ENCODE assay signal across 8 cellular contexts in the genomic region with DNA sequence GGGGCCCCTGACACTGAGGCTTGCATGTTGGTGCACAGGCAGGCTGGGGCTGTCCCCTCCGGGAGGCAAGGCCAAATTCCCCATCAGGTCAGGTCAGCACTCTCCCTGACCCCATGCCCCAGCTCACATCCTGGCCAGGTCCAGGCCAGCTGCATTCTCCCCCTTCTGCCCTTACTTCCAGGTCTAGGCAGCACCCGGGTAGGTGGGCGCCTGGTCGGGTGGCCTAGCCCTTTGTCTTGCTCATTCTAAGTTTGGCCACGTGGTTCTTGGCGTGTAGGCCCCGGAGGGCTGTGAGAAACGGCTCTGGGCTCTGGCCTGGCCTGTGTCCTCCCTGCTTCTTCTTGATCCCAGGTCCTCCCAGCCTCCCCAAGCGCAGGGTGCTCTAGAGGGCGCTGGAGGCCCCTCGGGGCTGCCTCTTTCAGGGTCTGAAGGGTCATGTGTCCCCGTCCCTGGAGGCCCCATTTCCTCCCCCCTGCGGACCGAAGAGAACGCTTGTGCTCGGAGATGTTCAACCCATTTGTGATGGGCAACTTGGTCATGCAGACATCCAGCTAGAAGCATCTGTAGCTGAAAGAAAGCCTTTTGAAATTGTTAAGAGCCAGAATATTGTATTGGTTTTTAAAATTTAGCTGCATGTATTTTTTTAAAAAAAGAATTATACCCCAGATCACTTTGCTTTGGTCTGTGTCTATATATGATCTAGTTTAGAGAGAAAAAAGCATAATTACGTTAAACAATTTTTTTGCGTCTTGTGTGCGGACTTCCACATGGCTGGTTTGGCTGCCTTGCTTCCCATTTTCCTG. TPM values are rescaled to one million over a fixed set of nuclear protein-coding genes. Genes with fewer than 3 reads are reported as not detected.
DNase-seq lines count a peak whose midpoint lies in the region; ATAC-seq and TF ChIP-seq lines count a peak whose summit lies in the region.

No MANE protein-coding gene starts in this region.

- H3K4me3 Mint-ChIP-seq in T-helper 1 cell treated with Interleukin-12 subunit alpha and Interleukin-12 subunit beta and Interleukin-4 antibody, amounts not matched to agents 30 μg/mL and 1 μg/mL, for 36 hours: no peak overlapping the region
- H3K4me3 Mint-ChIP-seq in glutamatergic neuron (ENCODE audit: unreplicated experiment): peak overlapping the region; percentile 95

- ATAC-seq in esophagus mucosa: no peak

- peak overlapping the region; percentile 46 for H3K4me3 ChIP-seq in skeletal muscle cell (ENCODE audit: low read depth, low read length)

- peak overlapping the region; percentile 78 for H3K27ac Mint-ChIP-seq in T-helper 1 cell treated with Interleukin-12 subunit alpha and Interleukin-12 subunit beta and Interleukin-4 antibody, amounts not matched to agents 30 μg/mL and 1 μg/mL, for 36 hours
- peak overlapping the region; percentile 91 for H3K27ac Mint-ChIP-seq in glutamatergic neuron (ENCODE audit: unreplicated experiment)

- in situ Hi-C loops in SK-MEL-5 (cut with HindIII; ENCODE audit: low pct_unique_long_range_greater_than_20kb, low sequenced_read_pairs): no loop called here

- H3K36me3 Mint-ChIP-seq in T-helper 1 cell treated with Interleukin-12 subunit alpha and Interleukin-12 subunit beta and Interleukin-4 antibody, amounts not matched to agents 30 μg/mL and 1 μg/mL, for 36 hours (ENCODE audit: low read depth): peaks cover 3% of the 10 kb centered on the region
- H3K36me3 Mint-ChIP-seq in glutamatergic neuron (ENCODE audit: unreplicated experiment): no peaks in the 10 kb centered on the region

- TF ChIP-seq CTCF in glutamatergic neuron (IDR thresholded peaks at IDR 0.05; ENCODE audit: partially characterized antibody, unreplicated experiment): no peak

- DNase-seq in T-helper 1 cell (no peak), SK-MEL-5 (ENCODE audit: low read depth, low spot score) (peak; percentile 85), glutamatergic neuron (peak; percentile 61), skeletal muscle cell (ENCODE audit: low read depth) (no peak), NCI-H524 treated with DMSO at 0.1 percent for 48 hours (lab: John Stamatoyannopoulos, UW) (no peak), activated gamma-delta T cell (lab: John Stamatoyannopoulos, UW) (no peak)

- no peaks in the 10 kb centered on the region for H3K9me3 Mint-ChIP-seq in T-helper 1 cell treated with Interleukin-12 subunit alpha and Interleukin-12 subunit beta and Interleukin-4 antibody, amounts not matched to agents 30 μg/mL and 1 μg/mL, for 36 hours
- peaks cover 39% of the 10 kb centered on the region for H3K9me3 Mint-ChIP-seq in glutamatergic neuron (ENCODE audit: unreplicated experiment)

- peaks cover 66% of the 10 kb centered on the region for H3K27me3 Mint-ChIP-seq in T-helper 1 cell treated with Interleukin-12 subunit alpha and Interleukin-12 subunit beta and Interleukin-4 antibody, amounts not matched to agents 30 μg/mL and 1 μg/mL, for 36 hours (ENCODE audit: low read depth)
- peaks cover 30% of the 10 kb centered on the region for H3K27me3 Mint-ChIP-seq in glutamatergic neuron (ENCODE audit: unreplicated experiment)

- H3K4me1 Mint-ChIP-seq in T-helper 1 cell treated with Interleukin-12 subunit alpha and Interleukin-12 subunit beta and Interleukin-4 antibody, amounts not matched to agents 30 μg/mL and 1 μg/mL, for 36 hours (ENCODE audit: low read depth): peaks cover 8% of the 10 kb centered on the region
- peaks cover 43% of the 10 kb centered on the region for H3K4me1 Mint-ChIP-seq in glutamatergic neuron (ENCODE audit: low read depth, unreplicated experiment)

RNA-seq across cellular contexts. Expression of a gene that starts 6.7 kb away (rescaled TPM):
- 15.4 and 19.1 TPM in 2 replicates for total RNA-seq in SK-MEL-5 (2014; rRNA removed; shearing (Covaris generic))
- polyA plus RNA-seq in SK-MEL-5 (2015; cell fraction: cytosol; rRNA removed): 64.9 and 83.0 TPM in 2 replicates
- 202 and 203 TPM in 2 replicates for polyA plus RNA-seq in SK-MEL-5 (2015; cell fraction: nucleus; rRNA removed)
- 111 TPM for total RNA-seq in glutamatergic neuron (ENCODE audit: unreplicated experiment)
- total RNA-seq in esophagus mucosa: 4.2 TPM

Comparison
In these comparisons a context has a peak if more than half of its experiments do, and no peak if none do; other contexts are left out.
1. DNase-seq: peak in SK-MEL-5 (single experiment) and glutamatergic neuron (single experiment); none in T-helper 1 cell (0 of 5), skeletal muscle cell (single experiment), NCI-H524 treated with DMSO at 0.1 percent for 48 hours (single experiment) and activated gamma-delta T cell (single experiment).